8 cellular contexts compared by ENCODE assay signal in genomic region chr19:45681391-45682015, GRCh38. TPM values are rescaled to one million over a fixed set of nuclear protein-coding genes. Genes with fewer than 3 reads are reported as not detected.
A peak's percentile ranks its signal among the peaks of the same experiment; 100 is the strongest.
DNase-seq lines count a peak whose midpoint lies in the region; ATAC-seq and TF ChIP-seq lines count a peak whose summit lies in the region.

No MANE protein-coding gene starts in this region.

- peak overlapping the region; percentile 96 for H3K27ac ChIP-seq in caudate nucleus (ENCODE audit: low read depth, low read length)
- peak overlapping the region; percentile 36 to 86 (median 80) for H3K27ac ChIP-seq in spleen

- ATAC-seq in HG03039 (IDR thresholded peaks at IDR 0.05; ENCODE audit: unreplicated experiment) (peak; percentile 72), WTC11 (peak; percentile 53), HG03095 (IDR thresholded peaks at IDR 0.05; ENCODE audit: unreplicated experiment) (no peak)

- no peak for TF ChIP-seq POLR2A in spleen (IDR thresholded peaks at IDR 0.05)

- CTCF ChIA-PET in WTC11 (lab: Charles Lee), result interaction anchor here (0.6 to 6.7 kb wide), 21 partner anchors 10 to 599 kb away, joined by 3 to 86 read pairs (median 4); partner anchors contain the start of genes GIPR, OPA3, QPCTL and SIX5

- H3K9me3 Mint-ChIP-seq in WTC11, result no peaks in the 10 kb centered on the region

- in situ Hi-C loops in GM13977 (cut with MboI; ENCODE audit: low pct_unique_long_range_greater_than_20kb, low sequenced_read_pairs, unreplicated experiment), result no loop called here

- H3K4me3 ChIP-seq in spleen, result peak overlapping the region in 6 of 8 donors; percentile 20 to 64 (median 27)

- intact Hi-C loops in spleen (cut with DNase I; ENCODE audit: low total_unique reads), result no loop called here

- POLR2A ChIA-PET in WTC11 (lab: Charles Lee), result interaction anchor here (0.7 to 1.7 kb wide), 3 partner anchors 10 to 89 kb away, joined by 3 to 5 read pairs (median 3); partner anchors contain the start of gene SNRPD2

- peaks cover 2 to 37% (median 20%) of the 10 kb centered on the region in 6 donors for H3K36me3 ChIP-seq in spleen

- TF ChIP-seq CTCF in GM13977 (IDR thresholded peaks at IDR 0.05; ENCODE audit: extremely low read depth, insufficient read depth, missing control alignments) (peak; percentile 94), WTC11 (IDR thresholded peaks at IDR 0.05) (peak; percentile 96), spleen (IDR thresholded peaks at IDR 0.05 in 8 of 11, conservative IDR thresholded peaks at IDR 0.05 in 3 of 11) (peak; percentile 95 to 100 (median 98))

- peak overlapping the region; percentile 65 for H3K4me3 Mint-ChIP-seq in WTC11

- peaks cover 14% of the 10 kb centered on the region for H3K4me1 Mint-ChIP-seq in WTC11

- no peak overlapping the region for H3K27ac Mint-ChIP-seq in WTC11

- H3K27me3 Mint-ChIP-seq in WTC11 (ENCODE audit: low read depth), result peaks cover 38% of the 10 kb centered on the region

- DNase-seq in GM13977 (ENCODE audit: low spot score) (peak; percentile 90), NCI-H2196 (lab: John Stamatoyannopoulos, UW; ENCODE audit: unreplicated experiment) (peak; percentile 87), WTC11 (ENCODE audit: low spot score) (peak; percentile 93), caudate nucleus (lab: John Stamatoyannopoulos, UW) (peak in 60 of 61 donors; percentile 17 to 88 (median 72)), islet precursor cell (peak; percentile 96), spleen (peak; percentile 98)

- peaks cover 18% of the 10 kb centered on the region for H3K36me3 Mint-ChIP-seq in WTC11

- H3K9me3 ChIP-seq in spleen, result no peaks in the 10 kb centered on the region

- peaks cover 0 to 37% (median 28%) of the 10 kb centered on the region in 7 donors for H3K27me3 ChIP-seq in spleen (replicated peaks in 1 of 7)

- peaks cover 13 to 36% (median 31%) of the 10 kb centered on the region in 6 donors for H3K4me1 ChIP-seq in spleen

- 1 to 5% (median 3%) methylated on average over 34 to 51 of the region's 51 CpGs for WGBS in spleen, 5 donors

TF ChIP-seq in WTC11, 78 proteins besides CTCF, POLR2A, EP300 and RAD21 (continues in another document):
- no peak for TF ChIP-seq EMX1 (CRISPR knock-in tag; IDR thresholded peaks at IDR 0.05)
- no peak for TF ChIP-seq GABPB1 (CRISPR knock-in tag; IDR thresholded peaks at IDR 0.05)
- no peak for TF ChIP-seq ATF2 (CRISPR knock-in tag; IDR thresholded peaks at IDR 0.05; ENCODE audit: borderline replicate concordance, low read depth)
- no peak for TF ChIP-seq ZNF232 (CRISPR knock-in tag; IDR thresholded peaks at IDR 0.05)
- TF ChIP-seq ATF6 (CRISPR knock-in tag; IDR thresholded peaks at IDR 0.05), result no peak
- TF ChIP-seq HMGA2 (CRISPR knock-in tag; IDR thresholded peaks at IDR 0.05), result no peak
- no peak for TF ChIP-seq NFE2L1 (CRISPR knock-in tag; IDR thresholded peaks at IDR 0.05)
- no peak for TF ChIP-seq PRDM15 (CRISPR knock-in tag; IDR thresholded peaks at IDR 0.05)
- TF ChIP-seq GTF2I (CRISPR knock-in tag; conservative IDR thresholded peaks at IDR 0.05), result 0 out of 2 replicates have a peak, but pooled peaks have one; percentile 36
- peak; percentile 62; the same call in 1 of the 2 replicates for TF ChIP-seq ETV6 (CRISPR knock-in tag; IDR thresholded peaks at IDR 0.05)
- 0 out of 2 replicates have a peak, but pooled peaks have one; percentile 29 for TF ChIP-seq FOXP1 (CRISPR knock-in tag; IDR thresholded peaks at IDR 0.05; ENCODE audit: borderline replicate concordance)
- no peak for TF ChIP-seq RELA (CRISPR knock-in tag; IDR thresholded peaks at IDR 0.05; ENCODE audit: borderline replicate concordance)
- no peak for TF ChIP-seq IRF2 (CRISPR knock-in tag; IDR thresholded peaks at IDR 0.05; ENCODE audit: borderline replicate concordance, low read depth)
- TF ChIP-seq TP53 (CRISPR knock-in tag; IDR thresholded peaks at IDR 0.05), result peak; percentile 74; the same call in 1 of the 2 replicates
- TF ChIP-seq GRHL2 (CRISPR knock-in tag; IDR thresholded peaks at IDR 0.05; ENCODE audit: insufficient replicate concordance, severe bottlenecking), result no peak

RNA-seq across cellular contexts. Expression of gene SNRPD2, which starts 10.2 kb away (rescaled TPM):
- total RNA-seq in WTC11 (2021) (739 to 792 TPM (median 784 TPM) in 3 replicates), spleen (100 to 1,000 TPM; 117 to 280 (median 200) TPM)
- polyA plus RNA-seq in spleen, result 100 to 1,000 TPM; 368 to 587 (median 432) TPM

RNA-seq across cellular contexts. Expression of gene QPCTL, which starts 11.0 kb away (rescaled TPM):
- total RNA-seq in WTC11 (2021) (23.8 to 33.3 TPM (median 27.5 TPM) in 3 replicates), spleen (10 to 100 TPM in 2 of 7 donors, 1 to 10 TPM in 5; 5.0 to 10.7 (median 8.8) TPM)
- polyA plus RNA-seq in spleen, result 10 to 100 TPM in 2 of 3 donors, 1 to 10 TPM in 1; 9.5 to 10.7 (median 10.2) TPM

RNA-seq across cellular contexts. Expression of gene GIPR, which starts 13.5 kb away (rescaled TPM):
- 1.6 to 1.8 TPM (median 1.7 TPM) in 3 replicates for total RNA-seq in WTC11 (2021)
- 1 to 10 TPM; 1.7 to 7.5 (median 3.7) TPM for total RNA-seq in spleen
- polyA plus RNA-seq in spleen, result 1 to 10 TPM in 1 of 3 donors, under 1 TPM in 2; 0.49 to 1.7 (median 0.83) TPM

RNA-seq across cellular contexts. Expression of gene EML2, which starts 42.3 kb away (rescaled TPM):
- total RNA-seq in WTC11 (2021) (51.5 to 63.3 TPM (median 62.5 TPM) in 3 replicates), spleen (10 to 100 TPM; 30.8 to 60.6 (median 50.6) TPM)
- polyA plus RNA-seq in spleen, result 10 to 100 TPM; 27.1 to 39.9 (median 34.8) TPM

RNA-seq across cellular contexts. Expression of gene FBXO46, which starts 49.2 kb away (rescaled TPM):
- 40.1 to 46.3 TPM (median 43.3 TPM) in 3 replicates for total RNA-seq in WTC11 (2021)
- 10 to 100 TPM; 12.8 to 28.1 (median 23.6) TPM for total RNA-seq in spleen
- polyA plus RNA-seq in spleen, result 10 to 100 TPM in 2 of 3 donors, 1 to 10 TPM in 1; 8.8 to 14.4 (median 10.4) TPM
